8 cellular contexts compared by ENCODE assay signal in genomic region chr17:77087650-77088454, GRCh38. TPM values are rescaled to one million over a fixed set of nuclear protein-coding genes. Genes with fewer than 3 reads are reported as not detected.
A peak's percentile ranks its signal among the peaks of the same experiment; 100 is the strongest.
DNase-seq lines count a peak whose midpoint lies in the region; ATAC-seq and TF ChIP-seq lines count a peak whose summit lies in the region.

No MANE protein-coding gene starts in this region.

- peaks cover 3% of the 10 kb centered on the region for H3K27me3 ChIP-seq in transverse colon

- H3K36me3 Mint-ChIP-seq in activated naive CD4-positive, alpha-beta T cell treated with anti-CD3 and anti-CD28 coated beads for 36 hours (ENCODE audit: low read depth) = peaks cover 38% of the 10 kb centered on the region
- peaks cover 11% of the 10 kb centered on the region for H3K36me3 Mint-ChIP-seq in memory B cell

- no peaks in the 10 kb centered on the region for H3K27me3 Mint-ChIP-seq in activated naive CD4-positive, alpha-beta T cell treated with anti-CD3 and anti-CD28 coated beads for 36 hours (ENCODE audit: low read depth)
- peaks cover 6% of the 10 kb centered on the region for H3K27me3 Mint-ChIP-seq in memory B cell

- TF ChIP-seq EP300 in transverse colon (IDR thresholded peaks at IDR 0.05; ENCODE audit: low read depth) = no peak

- H3K4me3 ChIP-seq in astrocyte of the spinal cord (ENCODE audit: low read depth, low read length) (peak overlapping the region; percentile 74), transverse colon (peak overlapping the region; percentile 58 to 94 (median 80))

- in situ Hi-C loops in astrocyte of the spinal cord (cut with HindIII; ENCODE audit: low sequenced_read_pairs) = no loop called here
- in situ Hi-C loops in transverse colon (cut with MboI; ENCODE audit: low pct_ligation_motif_present in 1 of 4, low pct_unique_long_range_greater_than_20kb in 1 of 4, low sequenced_read_pairs in 3 of 4) = loop anchor here (5.0 to 10.0 kb wide), 4 partner anchors 157 to 167 kb away; no protein-coding TSS in a partner anchor

- H3K9me3 ChIP-seq in transverse colon = no peaks in the 10 kb centered on the region

- H3K27ac Mint-ChIP-seq in activated naive CD4-positive, alpha-beta T cell treated with anti-CD3 and anti-CD28 coated beads for 36 hours = peak overlapping the region; percentile 98
- H3K27ac Mint-ChIP-seq in memory B cell = peak overlapping the region; percentile 86

- peaks cover 48% of the 10 kb centered on the region for H3K4me1 Mint-ChIP-seq in activated naive CD4-positive, alpha-beta T cell treated with anti-CD3 and anti-CD28 coated beads for 36 hours (ENCODE audit: low read depth)
- H3K4me1 Mint-ChIP-seq in memory B cell = peaks cover 25% of the 10 kb centered on the region

- intact Hi-C loops in activated naive CD4-positive, alpha-beta T cell treated with anti-CD3 and anti-CD28 coated beads for 36 hours (cut with micrococcal nuclease) = loop anchor here (1.0 kb wide), 1 partner anchor 52 kb away; the partner anchor contains the start of gene SEC14L1
- intact Hi-C loops in transverse colon (cut with DNase I; ENCODE audit: low total_unique reads) = loop anchor here (2.0 kb wide), 1 partner anchor 161 kb away; no protein-coding TSS in a partner anchor

- H3K27ac ChIP-seq in transverse colon = peak overlapping the region; percentile 84 to 91 (median 90)

- TF ChIP-seq POLR2A in transverse colon (IDR thresholded peaks at IDR 0.05) = no peak

- no peaks in the 10 kb centered on the region for H3K9me3 Mint-ChIP-seq in activated naive CD4-positive, alpha-beta T cell treated with anti-CD3 and anti-CD28 coated beads for 36 hours
- no peaks in the 10 kb centered on the region for H3K9me3 Mint-ChIP-seq in memory B cell

- no peaks in the 10 kb centered on the region for H3K36me3 ChIP-seq in transverse colon

- TF ChIP-seq CTCF in astrocyte of the spinal cord (IDR thresholded peaks at IDR 0.05; ENCODE audit: low read depth, low read length) (no peak), transverse colon (IDR thresholded peaks at IDR 0.05) (no peak)

- peak; percentile 10 for DNase-seq in activated naive CD4-positive, alpha-beta T cell treated with anti-CD3 and anti-CD28 coated beads for 36 hours
- DNase-seq in activated naive CD4-positive, alpha-beta T cell treated with anti-CD3 and anti-CD28 coated beads, Interleukin-2, amount 50 U/mL, for 16 hours = no peak
- no peak for DNase-seq in astrocyte of the spinal cord (ENCODE audit: low read depth, low spot score)
- no peak for DNase-seq in memory B cell (ENCODE audit: low spot score in 2 of 2)
- no peak for DNase-seq in transverse colon
- no peak for DNase-seq in medulla oblongata (ENCODE audit: extremely low spot score)

- ATAC-seq in memory B cell (ENCODE audit: low read depth) (no peak), HG03097 (IDR thresholded peaks at IDR 0.05; ENCODE audit: low FRiP score, unreplicated experiment) (no peak), HG03108 (IDR thresholded peaks at IDR 0.05; ENCODE audit: unreplicated experiment) (no peak)

- H3K4me3 Mint-ChIP-seq in activated naive CD4-positive, alpha-beta T cell treated with anti-CD3 and anti-CD28 coated beads for 36 hours = peak overlapping the region; percentile 89
- H3K4me3 Mint-ChIP-seq in memory B cell = peak overlapping the region; percentile 93

- H3K4me1 ChIP-seq in transverse colon = peaks cover 7 to 33% (median 19%) of the 10 kb centered on the region in 4 donors

- 65 to 71% methylated on average over 1 to 16 of the region's 16 CpGs for WGBS in transverse colon (ENCODE audit: low coverage in 1 of 2), 2 donors

- CTCF ChIA-PET in activated naive CD4-positive, alpha-beta T cell treated with anti-CD3 and anti-CD28 coated beads for 36 hours (lab: Charles Lee) = interaction anchor here (0.6 to 3.5 kb wide), 19 partner anchors 11 to 919 kb away, joined by 3 to 25 read pairs (median 4); no protein-coding TSS in a partner anchor

RNA-seq across cellular contexts. Expression of gene SEC14L1, which starts 52.9 kb away (rescaled TPM):
- total RNA-seq in activated naive CD4-positive, alpha-beta T cell treated with anti-CD3 and anti-CD28 coated beads for 36 hours = 10 to 100 TPM; 39.6 to 42.5 TPM
- 10 to 100 TPM; 16.8 to 34.6 (median 23.8) TPM for total RNA-seq in transverse colon
